In genomic region chr1:160205974-160206369, GRCh38 we compare ENCODE assay signal across 7 cellular contexts. TPM values are rescaled to one million over a fixed set of nuclear protein-coding genes. Genes with fewer than 3 reads are reported as not detected.
DNase-seq lines count a peak whose midpoint lies in the region; ATAC-seq lines count a peak whose summit lies in the region.

No MANE protein-coding gene starts in this region.

- DNase-seq in LHCN-M2 (ENCODE audit: low read depth): peak; percentile 66
- DNase-seq in activated CD8-positive, alpha-beta memory T cell treated with anti-CD3 and anti-CD28 coated beads, Interleukin-2, amount 50 U/mL, for 4 hours: peak; percentile 61
- peak; percentile 10 to 75 (median 23) for DNase-seq in naive thymus-derived CD8-positive, alpha-beta T cell

- H3K9me3 Mint-ChIP-seq in naive thymus-derived CD8-positive, alpha-beta T cell: no peaks in the 10 kb centered on the region

- peak overlapping the region; percentile 65 to 98 for H3K4me3 ChIP-seq in esophagus (ENCODE audit: low read depth in 1 of 2, low read length in 2 of 2)
- H3K4me3 ChIP-seq in stomach smooth muscle (ENCODE audit: low read length in 2 of 2): peak overlapping the region; percentile 91 to 93

- H3K9me3 ChIP-seq in esophagus (ENCODE audit: control insufficient read depth in 2 of 2, insufficient read depth in 1 of 2, low read depth in 1 of 2, low read length in 1 of 2) (no peaks in the 10 kb centered on the region), stomach smooth muscle (ENCODE audit: control insufficient read depth in 2 of 2, low read length in 2 of 2) (no peaks in the 10 kb centered on the region)

- peaks cover 3 to 23% of the 10 kb centered on the region in 2 donors for H3K36me3 ChIP-seq in esophagus (ENCODE audit: control insufficient read depth in 2 of 2, insufficient read depth in 2 of 2, low read length in 1 of 2)
- H3K36me3 ChIP-seq in stomach smooth muscle (ENCODE audit: control insufficient read depth in 2 of 2, insufficient read depth in 2 of 2, low read length in 2 of 2): peaks cover 0 to 6% of the 10 kb centered on the region in 2 donors

- H3K27ac ChIP-seq in esophagus (ENCODE audit: low read depth in 2 of 2, low read length in 1 of 2) (peak overlapping the region; percentile 92 to 97), stomach smooth muscle (ENCODE audit: low read length) (peak overlapping the region; percentile 85)

- H3K9ac ChIP-seq in stomach smooth muscle (ENCODE audit: low read length in 2 of 2): peak overlapping the region; percentile 90 to 92

- H3K27ac Mint-ChIP-seq in naive thymus-derived CD8-positive, alpha-beta T cell: peak overlapping the region; percentile 35 to 93 (median 72)

- POLR2A ChIA-PET in naive thymus-derived CD8-positive, alpha-beta T cell (lab: Charles Lee): interaction anchor here (2.5 kb wide), 1 partner anchor 56 kb away, joined by 10 read pairs; the partner anchor contains the start of gene DCAF8

- peaks cover 0 to 2% (median 0%) of the 10 kb centered on the region in 3 donors for H3K36me3 Mint-ChIP-seq in naive thymus-derived CD8-positive, alpha-beta T cell

- peaks cover 22 to 51% (median 38%) of the 10 kb centered on the region in 4 donors for H3K4me1 Mint-ChIP-seq in naive thymus-derived CD8-positive, alpha-beta T cell

- H3K27me3 ChIP-seq in esophagus (ENCODE audit: control insufficient read depth in 1 of 2, insufficient read depth in 2 of 2, low read length in 2 of 2) (no peaks in the 10 kb centered on the region), stomach smooth muscle (ENCODE audit: control insufficient read depth in 1 of 2, insufficient read depth in 2 of 2, low read length in 2 of 2) (no peaks in the 10 kb centered on the region)

- H3K4me3 Mint-ChIP-seq in naive thymus-derived CD8-positive, alpha-beta T cell: peak overlapping the region; percentile 63 to 95 (median 86)

- H3K27me3 Mint-ChIP-seq in naive thymus-derived CD8-positive, alpha-beta T cell: no peaks in the 10 kb centered on the region

- peaks cover 17 to 19% of the 10 kb centered on the region in 2 donors for H3K4me1 ChIP-seq in esophagus (ENCODE audit: control insufficient read depth in 2 of 2, insufficient read depth in 2 of 2, low read length in 1 of 2)
- peaks cover 59% of the 10 kb centered on the region for H3K4me1 ChIP-seq in stomach smooth muscle (ENCODE audit: control insufficient read depth, insufficient read depth, low read length)

- 2 to 9% methylated on average over 10 of the region's 10 CpGs for WGBS in esophagus, 2 donors

- ATAC-seq in GM19395 (IDR thresholded peaks at IDR 0.05; ENCODE audit: unreplicated experiment) (peak; percentile 46), GM21447 (IDR thresholded peaks at IDR 0.05; ENCODE audit: unreplicated experiment) (no peak)
- peak; percentile 49 to 68 for ATAC-seq in naive thymus-derived CD8-positive, alpha-beta T cell

RNA-seq across cellular contexts. Expression of gene PEA15, which starts 0.8 kb away (rescaled TPM):
- 150 and 200 TPM in 2 replicates for total RNA-seq in LHCN-M2 (2014; rRNA removed)
- polyA plus RNA-seq in LHCN-M2 (2012): 652 TPM
- polyA plus RNA-seq in esophagus: 100 to 1,000 TPM; 152 to 159 TPM
- total RNA-seq in naive thymus-derived CD8-positive, alpha-beta T cell: 10 to 100 TPM; 13.1 to 13.2 TPM
- polyA plus RNA-seq in naive thymus-derived CD8-positive, alpha-beta T cell: 1 to 10 TPM; 3.9 to 4.6 (median 4.3) TPM

RNA-seq across cellular contexts. Expression of gene CASQ1, which starts 15.6 kb away (rescaled TPM):
- total RNA-seq in LHCN-M2 (2014; rRNA removed): not detected in 2 replicates
- 0.15 TPM for polyA plus RNA-seq in LHCN-M2 (2012)
- under 1 TPM; 0.14 to 0.35 TPM for polyA plus RNA-seq in esophagus
- total RNA-seq in naive thymus-derived CD8-positive, alpha-beta T cell: not detected
- polyA plus RNA-seq in naive thymus-derived CD8-positive, alpha-beta T cell: not detected

RNA-seq across cellular contexts. Expression of gene ATP1A4, which starts 54.6 kb away (rescaled TPM):
- not detected in 2 replicates for total RNA-seq in LHCN-M2 (2014; rRNA removed)
- not detected for polyA plus RNA-seq in LHCN-M2 (2012)
- polyA plus RNA-seq in esophagus: under 1 TPM in 1 of 2 donors, not detected in 1; 0.06 TPM
- not detected for total RNA-seq in naive thymus-derived CD8-positive, alpha-beta T cell
- polyA plus RNA-seq in naive thymus-derived CD8-positive, alpha-beta T cell: not detected

RNA-seq across cellular contexts. Expression of gene DCAF8, which starts 56.4 kb away (rescaled TPM):
- total RNA-seq in LHCN-M2 (2014; rRNA removed): 73.1 and 76.4 TPM in 2 replicates
- 44.3 TPM for polyA plus RNA-seq in LHCN-M2 (2012)
- 10 to 100 TPM; 47.8 to 55.0 TPM for polyA plus RNA-seq in esophagus
- 100 to 1,000 TPM; 256 TPM for total RNA-seq in naive thymus-derived CD8-positive, alpha-beta T cell
- 10 to 100 TPM; 46.9 to 51.6 (median 49.5) TPM for polyA plus RNA-seq in naive thymus-derived CD8-positive, alpha-beta T cell

Comparison
In these comparisons a context has a peak if more than half of its experiments do, and no peak if none do; other contexts are left out.
1. RNA of gene PEA15, which starts 0.8 kb away (total RNA-seq): 150 to 200 TPM in LHCN-M2; 13.1 to 13.2 TPM in naive thymus-derived CD8-positive, alpha-beta T cell; every median in the first group is over 10 times any median in the second.
2. Peak in every context shown above with its lines, with median percentiles within 50 percentile points of each other: DNase-seq.